18 cellular contexts compared by ENCODE assay signal in the genomic region with DNA sequence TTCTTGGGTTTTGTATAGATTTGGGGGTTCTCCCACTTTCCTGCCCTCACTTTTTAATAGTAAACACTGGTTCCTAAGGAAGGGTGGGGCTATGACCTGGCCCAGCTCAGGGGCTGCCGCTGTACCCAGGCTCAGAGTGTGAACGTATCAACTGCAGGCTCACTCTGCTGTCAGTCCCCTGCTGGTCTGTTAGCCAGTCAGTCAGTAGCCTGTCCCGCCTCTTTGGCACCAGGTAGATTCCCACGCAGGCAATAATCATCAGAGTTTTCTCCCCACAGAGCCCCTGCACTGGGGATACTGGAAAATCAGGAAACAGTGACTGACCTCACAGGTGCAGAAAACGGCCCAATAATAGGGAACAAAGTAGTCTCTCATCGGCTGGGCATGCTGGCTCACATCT. TPM values are rescaled to one million over a fixed set of nuclear protein-coding genes. Genes with fewer than 3 reads are reported as not detected.
DNase-seq lines count a peak whose midpoint lies in the region; ATAC-seq and TF ChIP-seq lines count a peak whose summit lies in the region.
"Had no signal": no experiment of that assay in that cellular context is flagged by ENCODE, and none has a peak within 500 bp of the region (broad histone marks: within the 10 kb centered on the region; RNA-seq: fewer than 3 reads in every experiment).

No MANE protein-coding gene starts in this region.

- H3K4me3 ChIP-seq in endodermal cell (ENCODE audit: low read length): no peak overlapping the region
- H3K4me3 ChIP-seq: A549, HAP-1 had no signal

- peaks cover 16% of the 10 kb centered on the region for H3K9me3 Mint-ChIP-seq in endodermal cell
- H3K9me3 Mint-ChIP-seq: CD4-positive, alpha-beta T cell had no signal

- WGBS in endodermal cell (ENCODE audit: insufficient coverage in 1 of 2, insufficient read length in 1 of 2), 2 experiments: 85 to 94% methylated on average over 4 to 6 of the region's 6 CpGs

- no peaks in the 10 kb centered on the region for H3K4me1 ChIP-seq in endodermal cell (ENCODE audit: control insufficient read depth, insufficient read depth, low read length)
- H3K4me1 ChIP-seq: A549 had no signal

- intact Hi-C loops in cardiac septum (cut with DNase I): no loop called here
- intact Hi-C loops in left ventricle myocardium superior (cut with micrococcal nuclease): no loop called here

- H3K36me3 Mint-ChIP-seq in endodermal cell (ENCODE audit: low read depth): no peaks in the 10 kb centered on the region
- H3K36me3 Mint-ChIP-seq: IgD-negative memory B cell had no signal

- no peak overlapping the region for H3K27ac ChIP-seq in endodermal cell (ENCODE audit: low read depth, low read length)
- H3K27ac ChIP-seq: 22Rv1, A549, C4-2B had no signal

- no peaks in the 10 kb centered on the region for H3K27me3 ChIP-seq in endodermal cell (ENCODE audit: control insufficient read depth, insufficient read depth, low read length, poor library complexity, severe bottlenecking)

- no peak overlapping the region for H3K9ac ChIP-seq in endodermal cell (ENCODE audit: extremely low read depth, low read length, poor library complexity, severe bottlenecking)

- peaks cover 2% of the 10 kb centered on the region for H3K27me3 Mint-ChIP-seq in endodermal cell (ENCODE audit: insufficient read depth)

- TF ChIP-seq CTCF in endodermal cell (conservative IDR thresholded peaks at IDR 0.05): no peak

- DNase-seq in cardiac septum (ENCODE audit: low spot score) (peak; percentile 26), left ventricle myocardium superior (no peak), endodermal cell (peak; percentile 53), iPS-NIHi7 (ENCODE audit: extremely low spot score) (peak; percentile 38), NK-92 (lab: John Stamatoyannopoulos, UW; ENCODE audit: unreplicated experiment) (no peak), HuH-7.5 (ENCODE audit: low spot score) (no peak)
- DNase-seq: AML-193; Caco-2; CD4-positive, alpha-beta T cell; DMS79; GDM1 had no signal

- ATAC-seq in left ventricle myocardium superior: no peak
- no peak for ATAC-seq in GM19328 (IDR thresholded peaks at IDR 0.05; ENCODE audit: unreplicated experiment)
- ATAC-seq: A549 had no signal

- no peak overlapping the region for H3K27ac Mint-ChIP-seq in endodermal cell
- H3K27ac Mint-ChIP-seq: CD4-positive, alpha-beta T cell; IgD-negative memory B cell had no signal

- H3K4me1 Mint-ChIP-seq in endodermal cell: peaks cover 20% of the 10 kb centered on the region

- peaks cover 13% of the 10 kb centered on the region for H3K9me3 ChIP-seq in endodermal cell (ENCODE audit: control insufficient read depth, low read length)
- H3K9me3 ChIP-seq: A549 had no signal

- no peaks in the 10 kb centered on the region for H3K36me3 ChIP-seq in endodermal cell (ENCODE audit: control insufficient read depth, insufficient read depth, low read length)
- H3K36me3 ChIP-seq: HAP-1 had no signal

- no peak overlapping the region for H3K4me3 Mint-ChIP-seq in endodermal cell
- H3K4me3 Mint-ChIP-seq: CD4-positive, alpha-beta T cell; IgD-negative memory B cell had no signal

RNA-seq across cellular contexts. Expression of gene ALPL, which starts 15.0 kb away (rescaled TPM):
- total RNA-seq in cardiac septum (20.3 TPM), left ventricle myocardium superior (13.1 TPM), endodermal cell (100 to 1,000 TPM in 1 of 2 donors, 10 to 100 TPM in 1; 94.8 to 117 TPM)
- 65.3 TPM for polyA plus RNA-seq in endodermal cell (2013, experiment 1 of 2)
- polyA plus RNA-seq in endodermal cell (2013, experiment 2 of 2): 52.5 TPM
- total RNA-seq: CD4-positive, alpha-beta T cell; H4 had no signal

RNA-seq across cellular contexts. Expression of gene NBPF3, which starts 54.3 kb away (rescaled TPM):
- total RNA-seq in cardiac septum (3.0 TPM), left ventricle myocardium superior (4.2 TPM), endodermal cell (10 to 100 TPM; 15.5 to 22.1 TPM)
- 13.7 TPM for polyA plus RNA-seq in endodermal cell (2013, experiment 1 of 2)
- 14.4 TPM for polyA plus RNA-seq in endodermal cell (2013, experiment 2 of 2)

Comparison
In these comparisons a context has a peak if more than half of its experiments do, and no peak if none do; other contexts are left out.
1. DNase-seq: peak in cardiac septum (single experiment), endodermal cell (single experiment) and iPS-NIHi7 (single experiment); none in left ventricle myocardium superior (single experiment), NK-92 (single experiment) and HuH-7.5 (single experiment).